Comparison of ENCODE assay signal across 1 cellular context in the genomic region with DNA sequence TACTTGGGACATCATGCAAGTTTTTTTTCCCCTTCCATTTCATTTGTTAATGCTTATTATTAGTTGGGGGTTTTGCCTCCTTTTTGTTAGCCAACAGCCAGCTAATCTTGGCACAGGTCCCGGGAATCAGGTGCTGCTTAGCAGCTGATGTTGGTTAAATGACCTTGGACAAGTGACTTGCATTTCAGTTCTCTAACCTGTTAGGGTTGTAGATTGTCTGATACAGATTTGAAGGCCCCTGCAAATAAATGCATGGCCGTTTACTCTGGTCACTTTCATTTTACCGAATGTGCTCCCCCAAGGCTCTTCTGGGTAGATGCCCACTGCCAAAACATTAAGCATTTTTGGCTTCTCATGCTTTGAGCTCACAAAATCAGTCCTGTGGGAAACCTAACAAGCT.
TF ChIP-seq lines count a peak whose summit lies in the region.

No MANE protein-coding gene starts in this region.

TF ChIP-seq in HepG2, 621 proteins besides CTCF, POLR2A, EP300 and RAD21 (continued from another document):
- TF ChIP-seq, protein P1, sequence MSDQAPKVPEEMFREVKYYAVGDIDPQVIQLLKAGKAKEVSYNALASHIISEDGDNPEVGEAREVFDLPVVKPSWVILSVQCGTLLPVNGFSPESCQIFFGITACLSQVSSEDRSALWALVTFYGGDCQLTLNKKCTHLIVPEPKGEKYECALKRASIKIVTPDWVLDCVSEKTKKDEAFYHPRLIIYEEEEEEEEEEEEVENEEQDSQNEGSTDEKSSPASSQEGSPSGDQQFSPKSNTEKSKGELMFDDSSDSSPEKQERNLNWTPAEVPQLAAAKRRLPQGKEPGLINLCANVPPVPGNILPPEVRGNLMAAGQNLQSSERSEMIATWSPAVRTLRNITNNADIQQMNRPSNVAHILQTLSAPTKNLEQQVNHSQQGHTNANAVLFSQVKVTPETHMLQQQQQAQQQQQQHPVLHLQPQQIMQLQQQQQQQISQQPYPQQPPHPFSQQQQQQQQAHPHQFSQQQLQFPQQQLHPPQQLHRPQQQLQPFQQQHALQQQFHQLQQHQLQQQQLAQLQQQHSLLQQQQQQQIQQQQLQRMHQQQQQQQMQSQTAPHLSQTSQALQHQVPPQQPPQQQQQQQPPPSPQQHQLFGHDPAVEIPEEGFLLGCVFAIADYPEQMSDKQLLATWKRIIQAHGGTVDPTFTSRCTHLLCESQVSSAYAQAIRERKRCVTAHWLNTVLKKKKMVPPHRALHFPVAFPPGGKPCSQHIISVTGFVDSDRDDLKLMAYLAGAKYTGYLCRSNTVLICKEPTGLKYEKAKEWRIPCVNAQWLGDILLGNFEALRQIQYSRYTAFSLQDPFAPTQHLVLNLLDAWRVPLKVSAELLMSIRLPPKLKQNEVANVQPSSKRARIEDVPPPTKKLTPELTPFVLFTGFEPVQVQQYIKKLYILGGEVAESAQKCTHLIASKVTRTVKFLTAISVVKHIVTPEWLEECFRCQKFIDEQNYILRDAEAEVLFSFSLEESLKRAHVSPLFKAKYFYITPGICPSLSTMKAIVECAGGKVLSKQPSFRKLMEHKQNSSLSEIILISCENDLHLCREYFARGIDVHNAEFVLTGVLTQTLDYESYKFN (CRISPR knock-in tag; conservative IDR thresholded peaks at IDR 0.05): 0 out of 2 replicates have a peak, but pooled peaks have one; percentile 33
- no peak for TF ChIP-seq ZNF577 (CRISPR knock-in tag; IDR thresholded peaks at IDR 0.05; ENCODE audit: borderline replicate concordance, low read depth)
- TF ChIP-seq, protein P2, sequence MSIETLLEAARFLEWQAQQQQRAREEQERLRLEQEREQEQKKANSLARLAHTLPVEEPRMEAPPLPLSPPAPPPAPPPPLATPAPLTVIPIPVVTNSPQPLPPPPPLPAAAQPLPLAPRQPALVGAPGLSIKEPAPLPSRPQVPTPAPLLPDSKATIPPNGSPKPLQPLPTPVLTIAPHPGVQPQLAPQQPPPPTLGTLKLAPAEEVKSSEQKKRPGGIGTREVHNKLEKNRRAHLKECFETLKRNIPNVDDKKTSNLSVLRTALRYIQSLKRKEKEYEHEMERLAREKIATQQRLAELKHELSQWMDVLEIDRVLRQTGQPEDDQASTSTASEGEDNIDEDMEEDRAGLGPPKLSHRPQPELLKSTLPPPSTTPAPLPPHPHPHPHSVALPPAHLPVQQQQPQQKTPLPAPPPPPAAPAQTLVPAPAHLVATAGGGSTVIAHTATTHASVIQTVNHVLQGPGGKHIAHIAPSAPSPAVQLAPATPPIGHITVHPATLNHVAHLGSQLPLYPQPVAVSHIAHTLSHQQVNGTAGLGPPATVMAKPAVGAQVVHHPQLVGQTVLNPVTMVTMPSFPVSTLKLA (IDR thresholded peaks at IDR 0.05): no peak
